ENCODE assay signal across 20 cellular contexts in the genomic region with DNA sequence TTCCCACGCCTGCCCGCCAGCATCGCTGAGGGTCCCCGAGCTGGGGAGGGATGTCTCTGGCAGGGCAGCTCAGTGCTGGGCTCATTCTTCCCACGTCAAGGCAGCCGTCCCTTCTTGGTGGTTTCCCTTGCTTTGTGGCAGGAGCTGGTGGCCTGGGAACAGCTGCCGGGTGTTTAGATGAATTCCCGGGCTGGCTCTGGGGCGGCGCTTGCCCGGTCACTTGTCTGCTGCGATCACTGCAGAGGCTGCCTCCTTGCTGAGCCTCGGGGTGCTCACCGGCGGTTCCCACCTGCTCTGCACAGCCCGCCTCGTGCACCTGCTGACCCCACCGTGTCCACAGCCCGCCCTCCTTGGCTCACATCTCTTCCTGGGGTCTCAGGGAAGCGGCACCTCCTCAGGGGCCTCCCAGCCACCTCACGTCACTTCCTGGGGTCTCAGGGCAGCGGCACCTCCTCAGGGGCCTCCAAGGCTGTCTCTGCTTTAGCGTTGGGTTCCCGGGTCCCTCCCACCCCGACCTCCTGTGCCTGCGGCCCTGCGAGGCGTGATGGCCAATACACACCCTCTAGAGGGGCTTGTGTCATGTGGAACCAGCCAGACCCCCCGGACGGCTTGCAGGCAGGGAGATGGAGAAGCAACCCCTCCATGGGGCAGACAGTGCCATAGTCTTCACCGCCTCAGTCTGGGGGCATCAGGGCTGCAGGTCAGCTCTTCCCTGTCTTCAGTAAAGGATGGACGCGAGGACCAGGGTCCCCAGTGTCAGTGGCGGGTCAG. TPM values are rescaled to one million over a fixed set of nuclear protein-coding genes. Genes with fewer than 3 reads are reported as not detected.
DNase-seq lines count a peak whose midpoint lies in the region; TF ChIP-seq lines count a peak whose summit lies in the region.
"Had no signal": no experiment of that assay in that cellular context is flagged by ENCODE, and none has a peak within 500 bp of the region (broad histone marks: within the 10 kb centered on the region; RNA-seq: fewer than 3 reads in every experiment).

No MANE protein-coding gene starts in this region.

- peaks cover 2% of the 10 kb centered on the region for H3K27me3 Mint-ChIP-seq in neural progenitor cell (ENCODE audit: insufficient read depth, low read depth)
- H3K27me3 Mint-ChIP-seq: activated CD4-positive, alpha-beta T cell treated with anti-CD3 and anti-CD28 coated beads, Interleukin-2, amount 10 ng/mL, durations not matched to agents 7 days and 5 days had no signal

- no peak for TF ChIP-seq RAD21 in SK-N-SH (IDR thresholded peaks at IDR 0.05; ENCODE audit: low read length)

- H2AFZ ChIP-seq in neural progenitor cell (replicated peaks), result no peak overlapping the region
- no peak overlapping the region for H2AFZ ChIP-seq in SK-N-SH (ENCODE audit: low read depth)
- H2AFZ ChIP-seq: GM23248 had no signal

- TF ChIP-seq POLR2A in vagina (IDR thresholded peaks at IDR 0.05), result no peak

- DNase-seq in DMS53 (lab: John Stamatoyannopoulos, UW) (peak; percentile 16), DMS53 treated with DMSO at 0.1 percent for 48 hours (lab: John Stamatoyannopoulos, UW; ENCODE audit: unreplicated experiment) (no peak), cardiac muscle cell (ENCODE audit: low read depth in 1 of 2, low spot score in 1 of 2) (no peak), neural progenitor cell (ENCODE audit: low spot score) (no peak), vagina (ENCODE audit: extremely low spot score in 2 of 2) (no peak), 8988T (no peak), HUDEP-2 (lab: John Stamatoyannopoulos, UW; ENCODE audit: unreplicated experiment in 76 of 76) (no peak), SK-N-SH (no peak)
- DNase-seq: activated CD4-positive, alpha-beta T cell treated with anti-CD3 and anti-CD28 coated beads, Interleukin-2, amount 10 ng/mL, durations not matched to agents 7 days and 5 days; activated naive CD4-positive, alpha-beta T cell treated with Interleukin-2 at 50 U/mL for 16 hours; activated T-cell treated with anti-CD3 and anti-CD28 coated beads for 4 hours; GM23248; NCI-H1048; NCI-H2107; NCI-H526 treated with DMSO at 0.1 percent for 48 hours; PC-3 had no signal

- TF ChIP-seq CTCF in cardiac muscle cell (IDR thresholded peaks at IDR 0.05; ENCODE audit: low read depth, low read length) (no peak), neural progenitor cell (IDR thresholded peaks at IDR 0.05) (no peak), vagina (IDR thresholded peaks at IDR 0.05) (no peak), SK-N-SH (IDR thresholded peaks at IDR 0.05) (no peak)

- H3K9me3 ChIP-seq in cardiac muscle cell (ENCODE audit: low read depth) (no peaks in the 10 kb centered on the region), neural progenitor cell (ENCODE audit: low read depth) (no peaks in the 10 kb centered on the region), vagina (no peaks in the 10 kb centered on the region), SK-N-SH (no peaks in the 10 kb centered on the region)
- H3K9me3 ChIP-seq: BLaER1 treated with 17β-estradiol and CSF1 and Interleukin-3, amounts not matched to agents 10 nM and 100 nM had no signal

- H3K4me1 ChIP-seq in cardiac muscle cell (ENCODE audit: low read depth) (peaks cover 60% of the 10 kb centered on the region), neural progenitor cell (peaks cover 12% of the 10 kb centered on the region), vagina (peaks cover 64% of the 10 kb centered on the region), SK-N-SH (ENCODE audit: control insufficient read depth in 1 of 2, insufficient read depth in 2 of 2, low read depth in 1 of 2, low read length in 1 of 2) (peaks cover 0 to 21% of the 10 kb centered on the region in 2 experiments; a peak in 2 of 4 replicates)

- H3K36me3 ChIP-seq in cardiac muscle cell (no peaks in the 10 kb centered on the region), neural progenitor cell (no peaks in the 10 kb centered on the region), vagina (no peaks in the 10 kb centered on the region), SK-N-SH (replicated peaks in 1 of 2; ENCODE audit: control insufficient read depth in 1 of 2, insufficient read depth in 2 of 2, low read length in 1 of 2) (peaks cover 0 to 10% of the 10 kb centered on the region in 2 experiments)
- H3K36me3 ChIP-seq: BLaER1 treated with 17β-estradiol and CSF1 and Interleukin-3, amounts not matched to agents 10 nM and 100 nM had no signal

- TF ChIP-seq EP300 in SK-N-SH (IDR thresholded peaks at IDR 0.05; ENCODE audit: borderline replicate concordance in 1 of 2, low read depth in 1 of 2, low read length in 1 of 2), result no peak

- H3K36me3 Mint-ChIP-seq in neural progenitor cell, result no peaks in the 10 kb centered on the region

- peak overlapping the region; percentile 68 for H3K27ac ChIP-seq in cardiac muscle cell
- H3K27ac ChIP-seq in neural progenitor cell, result no peak overlapping the region
- H3K27ac ChIP-seq in vagina, result peak overlapping the region; percentile 29
- H3K27ac ChIP-seq in SK-N-SH (ENCODE audit: low read depth in 2 of 2, low read length in 1 of 2), result no peak overlapping the region
- H3K27ac ChIP-seq: 22Rv1; BLaER1 treated with 17β-estradiol and CSF1 and Interleukin-3, amounts not matched to agents 10 nM and 100 nM; epithelial cell of prostate; GM23248 had no signal

- H3K4me3 ChIP-seq in cardiac muscle cell, result no peak overlapping the region
- no peak overlapping the region for H3K4me3 ChIP-seq in neural progenitor cell
- no peak overlapping the region for H3K4me3 ChIP-seq in vagina
- H3K4me3 ChIP-seq in SK-N-SH (ENCODE audit: low read depth in 2 of 2, low read length in 1 of 2), result no peak overlapping the region
- H3K4me3 ChIP-seq: BLaER1 treated with 17β-estradiol and CSF1 and Interleukin-3, amounts not matched to agents 10 nM and 100 nM; GM23248 had no signal

- H3F3A ChIP-seq in neural progenitor cell (ENCODE audit: low read depth) (peaks cover 2% of the 10 kb centered on the region), SK-N-SH (replicated peaks; ENCODE audit: insufficient read depth) (no peaks in the 10 kb centered on the region)

- H3K9me3 Mint-ChIP-seq in neural progenitor cell, result no peaks in the 10 kb centered on the region
- H3K9me3 Mint-ChIP-seq: activated CD4-positive, alpha-beta T cell treated with anti-CD3 and anti-CD28 coated beads, Interleukin-2, amount 10 ng/mL, durations not matched to agents 7 days and 5 days; neural crest cell had no signal

- H3K4me2 ChIP-seq in neural progenitor cell (no peak overlapping the region), SK-N-SH (no peak overlapping the region)
- H3K4me2 ChIP-seq: BLaER1 treated with 17β-estradiol and CSF1 and Interleukin-3, amounts not matched to agents 10 nM and 100 nM had no signal

- POLR2A ChIA-PET in SK-N-SH (lab: Yijun Ruan, JAX), result no interaction called here

- CTCF ChIA-PET in SK-N-SH (lab: Yijun Ruan, JAX), result no interaction called here

- peaks cover 60% of the 10 kb centered on the region for H3K4me1 Mint-ChIP-seq in neural progenitor cell
- H3K4me1 Mint-ChIP-seq: activated CD4-positive, alpha-beta T cell treated with anti-CD3 and anti-CD28 coated beads, Interleukin-2, amount 10 ng/mL, durations not matched to agents 7 days and 5 days had no signal

- no peak overlapping the region for H3K4me3 Mint-ChIP-seq in neural progenitor cell
- H3K4me3 Mint-ChIP-seq: activated CD4-positive, alpha-beta T cell treated with anti-CD3 and anti-CD28 coated beads, Interleukin-2, amount 10 ng/mL, durations not matched to agents 7 days and 5 days; neural crest cell had no signal

- WGBS in SK-N-SH (ENCODE audit: low lambda C conversion rate), result 86% methylated on average over 19 of the region's 34 CpGs

- H3K27me3 ChIP-seq in cardiac muscle cell, result no peaks in the 10 kb centered on the region
- no peaks in the 10 kb centered on the region for H3K27me3 ChIP-seq in neural progenitor cell
- no peaks in the 10 kb centered on the region for H3K27me3 ChIP-seq in vagina
- no peaks in the 10 kb centered on the region for H3K27me3 ChIP-seq in SK-N-SH (ENCODE audit: insufficient read depth)

- H3K9ac ChIP-seq in neural progenitor cell, result no peak overlapping the region
- H3K9ac ChIP-seq in SK-N-SH, result no peak overlapping the region
- H3K9ac ChIP-seq: BLaER1 treated with 17β-estradiol and CSF1 and Interleukin-3, amounts not matched to agents 10 nM and 100 nM; GM23248 had no signal

- peak overlapping the region; percentile 58 for H3K27ac Mint-ChIP-seq in neural progenitor cell
- H3K27ac Mint-ChIP-seq: activated CD4-positive, alpha-beta T cell treated with anti-CD3 and anti-CD28 coated beads, Interleukin-2, amount 10 ng/mL, durations not matched to agents 7 days and 5 days had no signal

- intact Hi-C loops in vagina (cut with DNase I), result no loop called here

- no peaks in the 10 kb centered on the region for H3K9me2 ChIP-seq in SK-N-SH

- peaks cover 100% of the 10 kb centered on the region for H4K20me1 ChIP-seq in neural progenitor cell (ENCODE audit: low read depth)
- H4K20me1 ChIP-seq in SK-N-SH (ENCODE audit: insufficient read depth), result peaks cover 99% of the 10 kb centered on the region

- H3K79me2 ChIP-seq in neural progenitor cell (ENCODE audit: low read depth) (peaks cover 100% of the 10 kb centered on the region), SK-N-SH (ENCODE audit: insufficient read depth) (peaks cover 94% of the 10 kb centered on the region)

TF ChIP-seq in SK-N-SH, 30 proteins besides CTCF, POLR2A, EP300 and RAD21:
- no peak for TF ChIP-seq YY1 (IDR thresholded peaks at IDR 0.05; ENCODE audit: low read depth)
- no peak for TF ChIP-seq FOSL2 (IDR thresholded peaks at IDR 0.05; ENCODE audit: borderline replicate concordance, low read depth)
- TF ChIP-seq NFIC (IDR thresholded peaks at IDR 0.05; ENCODE audit: borderline replicate concordance), result no peak
- TF ChIP-seq TCF12 (IDR thresholded peaks at IDR 0.05), result no peak
- TF ChIP-seq MXI1 (IDR thresholded peaks at IDR 0.05; ENCODE audit: low read depth, low read length), result no peak
- TF ChIP-seq JUND (IDR thresholded peaks at IDR 0.05), result no peak
- TF ChIP-seq ELF1 (IDR thresholded peaks at IDR 0.05), result no peak
- TF ChIP-seq RFX5 (IDR thresholded peaks at IDR 0.05; ENCODE audit: low read length), result no peak

RNA-seq across cellular contexts. Expression of gene COL18A1, which starts 13.5 kb away (rescaled TPM):
- total RNA-seq in cardiac muscle cell (887 and 1,182 TPM in 2 replicates), neural progenitor cell (ENCODE audit: low replicate concordance) (52.6 and 291 TPM in 2 replicates), vagina (86.7 TPM)
- polyA plus RNA-seq in cardiac muscle cell (407 and 535 TPM in 2 replicates), SK-N-SH (2012; rRNA removed) (93.6 and 118 TPM in 2 replicates)
- polyA plus RNA-seq in SK-N-SH (2012; cell fraction: cytosol; rRNA removed), result 51.8 and 89.1 TPM in 2 replicates
- polyA plus RNA-seq in SK-N-SH (2012; cell fraction: nucleus; rRNA removed), result 287 and 525 TPM in 2 replicates

Comparison
In these comparisons a context has a peak if more than half of its experiments do, and no peak if none do; other contexts are left out.
1. H3K27ac ChIP-seq: peak in cardiac muscle cell (single experiment) and vagina (single experiment); none in neural progenitor cell (single experiment) and SK-N-SH (0 of 2).